ENCODE assay signal across 22 cellular contexts in genomic region chr1:40301541-40302299, GRCh38. TPM values are rescaled to one million over a fixed set of nuclear protein-coding genes. Genes with fewer than 3 reads are reported as not detected.
"Had no signal": no experiment of that assay in that cellular context is flagged by ENCODE, and none has a peak within 500 bp of the region (broad histone marks: within the 10 kb centered on the region; RNA-seq: fewer than 3 reads in every experiment).

No MANE protein-coding gene starts in this region.

- H3K27me3 Mint-ChIP-seq: memory B cell had no signal

- H3K4me3 Mint-ChIP-seq: memory B cell, naive B cell, nephron had no signal

- H3K27me3 ChIP-seq: transverse colon had no signal

- H3K9me3 ChIP-seq: esophagus muscularis mucosa, gastrocnemius medialis, heart right ventricle, left ventricle myocardium inferior, lower lobe of right lung, stomach, thoracic aorta, transverse colon had no signal

- H3K27ac ChIP-seq: epithelial cell of prostate, esophagus muscularis mucosa, gastrocnemius medialis, heart right ventricle, left ventricle myocardium inferior, lower lobe of right lung, stomach, thoracic aorta, transverse colon had no signal

- H3K36me3 Mint-ChIP-seq: naive B cell had no signal

- H3K4me1 ChIP-seq: esophagus muscularis mucosa, gastrocnemius medialis, heart right ventricle, left ventricle myocardium inferior, lower lobe of right lung, transverse colon had no signal

- H3K36me3 ChIP-seq: esophagus muscularis mucosa, gastrocnemius medialis, heart right ventricle, left ventricle myocardium inferior, lower lobe of right lung, thoracic aorta, transverse colon had no signal

- H3K27ac Mint-ChIP-seq: memory B cell, naive B cell, nephron had no signal

- ATAC-seq: gastrocnemius medialis, heart right ventricle, lower lobe of right lung had no signal

- H3K4me1 Mint-ChIP-seq: memory B cell, naive B cell, nephron had no signal

- DNase-seq: effector memory CD4-positive, alpha-beta T cell; gastrocnemius medialis; heart right ventricle; hypothalamus; left ventricle myocardium inferior; lower lobe of right lung; naive B cell; small intestine; stimulated activated CD4-positive, alpha-beta T cell treated with anti-CD3 and anti-CD28 coated beads, Interleukin-12 subunit alpha, Interleukin-12 subunit beta, amount 100 ng/mL, for 4 hours; stimulated activated naive CD4-positive, alpha-beta T cell; stomach; substantia nigra; transverse colon had no signal

- H3K4me3 ChIP-seq: esophagus muscularis mucosa, gastrocnemius medialis, heart right ventricle, left ventricle myocardium inferior, lower lobe of right lung, stomach, thoracic aorta, transverse colon had no signal

- H3K9me3 Mint-ChIP-seq: memory B cell, naive B cell, nephron had no signal

RNA-seq across cellular contexts. Expression of gene TMCO2, which starts 54.0 kb away (rescaled TPM):
- total RNA-seq: esophagus muscularis mucosa, fibroblast of villous mesenchyme, gastrocnemius medialis, heart right ventricle, left ventricle myocardium inferior, lower lobe of right lung, omental fat pad, pulmonary artery endothelial cell, stomach, thoracic aorta, transverse colon, urinary bladder had no signal
